ENCODE assay signal across 8 cellular contexts in genomic region chr22:36301384-36301828, GRCh38. TPM values are rescaled to one million over a fixed set of nuclear protein-coding genes. Genes with fewer than 3 reads are reported as not detected.
DNase-seq lines count a peak whose midpoint lies in the region; ATAC-seq and TF ChIP-seq lines count a peak whose summit lies in the region.

No MANE protein-coding gene starts in this region.

- H3K27me3 Mint-ChIP-seq in WTC11 (ENCODE audit: low read depth) (no peaks in the 10 kb centered on the region), MCF 10A (ENCODE audit: insufficient read depth, unreplicated experiment) (no peaks in the 10 kb centered on the region), immature natural killer cell (ENCODE audit: low read depth in 3 of 3) (peaks cover 0 to 21% (median 2%) of the 10 kb centered on the region in 3 donors)

- peak; percentile 22 for DNase-seq in NK-92 treated with Interleukin-12 subunit alpha and Interleukin-12 subunit beta, amount 100 ng/mL, for 24 hours (lab: John Stamatoyannopoulos, UW)
- no peak for DNase-seq in NK-92 (lab: John Stamatoyannopoulos, UW; ENCODE audit: unreplicated experiment)
- peak; percentile 21 for DNase-seq in NCI-H2107 (lab: John Stamatoyannopoulos, UW)
- DNase-seq in WTC11 (ENCODE audit: low spot score) = peak; percentile 89
- peak; percentile 73 for DNase-seq in MCF 10A (ENCODE audit: unreplicated experiment)
- peak; percentile 69 to 77 (median 74) for DNase-seq in immature natural killer cell
- DNase-seq in stimulated activated CD4-positive, alpha-beta T cell treated with anti-CD3 and anti-CD28 coated beads, Interleukin-15, amount 100 ng/mL, for 48 hours (ENCODE audit: low read depth in 2 of 2) = peak; percentile 66 to 71

- H3K4me1 Mint-ChIP-seq in WTC11 (no peaks in the 10 kb centered on the region), MCF 10A (ENCODE audit: insufficient read depth, unreplicated experiment) (peaks cover 7% of the 10 kb centered on the region), immature natural killer cell (peaks cover 9 to 10% of the 10 kb centered on the region in 2 donors)

- CTCF ChIA-PET in WTC11 (lab: Charles Lee) (interaction anchor here (0.6 to 3.2 kb wide), 41 partner anchors 9 to 230 kb away, joined by 3 to 62 read pairs (median 5); partner anchors contain the start of genes APOL3, EIF3D, MYH9 and TXN2), MCF 10A (lab: Yijun Ruan, JAX) (interaction anchor here (0.5 to 11.4 kb wide), 45 partner anchors 8 to 352 kb away, joined by 3 to 180 read pairs (median 4); partner anchors contain the start of gene FOXRED2)

- H3K36me3 Mint-ChIP-seq in WTC11 = peaks cover 77% of the 10 kb centered on the region
- H3K36me3 Mint-ChIP-seq in MCF 10A (ENCODE audit: insufficient read depth, unreplicated experiment) = peaks cover 96% of the 10 kb centered on the region
- peaks cover 15 to 57% (median 30%) of the 10 kb centered on the region in 3 donors for H3K36me3 Mint-ChIP-seq in immature natural killer cell

- intact Hi-C loops in MCF 10A (cut with micrococcal nuclease) = loop anchor here (1.0 kb wide), 2 partner anchors 85 to 169 kb away; no protein-coding TSS in a partner anchor

- TF ChIP-seq CTCF in WTC11 (IDR thresholded peaks at IDR 0.05) (peak; percentile 97), MCF 10A (IDR thresholded peaks at IDR 0.05; ENCODE audit: unreplicated experiment) (peak; percentile 94)

- ATAC-seq in WTC11 = peak; percentile 98
- no peak for ATAC-seq in HG03469 (IDR thresholded peaks at IDR 0.05; ENCODE audit: unreplicated experiment)

- no peak overlapping the region for H3K4me3 Mint-ChIP-seq in WTC11
- no peak overlapping the region for H3K4me3 Mint-ChIP-seq in MCF 10A (ENCODE audit: unreplicated experiment)
- no peak overlapping the region for H3K4me3 Mint-ChIP-seq in immature natural killer cell

- H3K27ac Mint-ChIP-seq in WTC11 = peak overlapping the region; percentile 72
- H3K27ac Mint-ChIP-seq in MCF 10A (ENCODE audit: low read depth, unreplicated experiment) = no peak overlapping the region
- peak overlapping the region; percentile 35 to 81 (median 44) for H3K27ac Mint-ChIP-seq in immature natural killer cell

- POLR2A ChIA-PET in WTC11 (lab: Charles Lee) = interaction anchor here (0.7 kb wide), 2 partner anchors 26 to 28 kb away, joined by 3 read pairs; no protein-coding TSS in a partner anchor
- POLR2A ChIA-PET in MCF 10A (lab: Yijun Ruan, JAX) = interaction anchor here (0.7 to 2.9 kb wide), 16 partner anchors 10 to 179 kb away, joined by 3 to 14 read pairs (median 3); partner anchors contain the start of gene MYH9

- no TSS peak for BruUV-seq in MCF 10A (replicated peaks; lab: Mats Ljungman, UMichigan)

- no peaks in the 10 kb centered on the region for H3K9me3 Mint-ChIP-seq in WTC11
- H3K9me3 Mint-ChIP-seq in MCF 10A (ENCODE audit: unreplicated experiment) = no peaks in the 10 kb centered on the region
- H3K9me3 Mint-ChIP-seq in immature natural killer cell = peaks cover 0 to 2% (median 0%) of the 10 kb centered on the region in 6 donors

TF ChIP-seq in WTC11, 78 proteins besides CTCF, POLR2A, EP300 and RAD21:
- peak; percentile 37; the same call in 1 of the 2 replicates for TF ChIP-seq FOXP1 (CRISPR knock-in tag; IDR thresholded peaks at IDR 0.05; ENCODE audit: borderline replicate concordance)
- TF ChIP-seq ETV6 (CRISPR knock-in tag; IDR thresholded peaks at IDR 0.05) = 0 out of 2 replicates have a peak, but pooled peaks have one; percentile 13
- TF ChIP-seq NFE2L1 (CRISPR knock-in tag; IDR thresholded peaks at IDR 0.05) = no peak
- TF ChIP-seq IRF2 (CRISPR knock-in tag; IDR thresholded peaks at IDR 0.05; ENCODE audit: borderline replicate concordance, low read depth) = no peak
- TF ChIP-seq GABPB1 (CRISPR knock-in tag; IDR thresholded peaks at IDR 0.05) = 0 out of 2 replicates have a peak, but pooled peaks have one; percentile 29

RNA-seq across cellular contexts. Expression of gene APOL1, which starts 48.5 kb away (rescaled TPM):
- total RNA-seq in WTC11 (2021) (0.27 to 0.41 TPM (median 0.35 TPM) in 3 replicates), MCF 10A (2022) (0.14 and 0.69 TPM in 2 replicates)
- polyA plus RNA-seq in immature natural killer cell = 10 to 100 TPM in 2 of 3 donors, 1 to 10 TPM in 1; 8.7 to 65.8 (median 14.8) TPM
